ENCODE assay signal across 9 cellular contexts in genomic region chrX:115330498-115331138, GRCh38. TPM values are rescaled to one million over a fixed set of nuclear protein-coding genes. Genes with fewer than 3 reads are reported as not detected.
DNase-seq lines count a peak whose midpoint lies in the region; ATAC-seq, FAIRE-seq and TF ChIP-seq lines count a peak whose summit lies in the region.
"Had no signal": no experiment of that assay in that cellular context is flagged by ENCODE, and none has a peak within 500 bp of the region (broad histone marks: within the 10 kb centered on the region; RNA-seq: fewer than 3 reads in every experiment).

No MANE protein-coding gene starts in this region.

- peak; percentile 41 for TF ChIP-seq CTCF in CD4-positive, alpha-beta T cell (IDR thresholded peaks at IDR 0.05)
- TF ChIP-seq CTCF in GM12875 (IDR thresholded peaks at IDR 0.05; ENCODE audit: borderline replicate concordance, insufficient read depth, low read depth, low read length) (peak; percentile 76), gastroesophageal sphincter (IDR thresholded peaks at IDR 0.05) (peak; percentile 51 to 93 (median 79))

- no peak overlapping the region for H3K9ac ChIP-seq in trophoblast cell (ENCODE audit: low read length)

- H3K9me3 Mint-ChIP-seq in CD4-positive, alpha-beta T cell: no peaks in the 10 kb centered on the region

- H3K18ac ChIP-seq in trophoblast cell (ENCODE audit: low read length): no peak overlapping the region

- CTCF ChIA-PET in CD4-positive, alpha-beta T cell (lab: Charles Lee): interaction anchor here (0.7 to 1.1 kb wide), 2 partner anchors 14 to 17 kb away, joined by 3 to 4 read pairs; no protein-coding TSS in a partner anchor

- H2AFZ ChIP-seq in trophoblast cell (ENCODE audit: insufficient read depth, low read length, poor library complexity): no peak overlapping the region

- H3K27ac ChIP-seq in CD4-positive, alpha-beta T cell (ENCODE audit: low read depth, low read length): no peak overlapping the region
- H3K27ac ChIP-seq in gastroesophageal sphincter: peak overlapping the region in 2 of 4 donors; percentile 21 to 33
- H3K27ac ChIP-seq in trophoblast cell (ENCODE audit: low read depth, low read length): no peak overlapping the region

- no peaks in the 10 kb centered on the region for H3K36me3 Mint-ChIP-seq in CD4-positive, alpha-beta T cell (ENCODE audit: low read depth)

- FAIRE-seq in TTC549 (lab: Jason Lieb, UNC): peak; percentile 79

- ATAC-seq in CD4-positive, alpha-beta T cell (ENCODE audit: poor library complexity): no peak
- peak; percentile 69 for ATAC-seq in gastroesophageal sphincter
- no peak for ATAC-seq in GM18868 (IDR thresholded peaks at IDR 0.05; ENCODE audit: unreplicated experiment)
- no peak for ATAC-seq in GM21786 (IDR thresholded peaks at IDR 0.05; ENCODE audit: unreplicated experiment)

- intact Hi-C loops in CD4-positive, alpha-beta T cell (cut with DNase I, micrococcal nuclease): loop anchor here in 1 of 2 experiments (5.0 kb wide), 1 partner anchor 312 kb away; no protein-coding TSS in a partner anchor

- H3K27me3 Mint-ChIP-seq in CD4-positive, alpha-beta T cell: no peaks in the 10 kb centered on the region

- H3K4me3 ChIP-seq in GM12875 (ENCODE audit: low read depth, low read length) (no peak overlapping the region), gastroesophageal sphincter (peak overlapping the region; percentile 17 to 18), trophoblast cell (ENCODE audit: low read depth, low read length) (no peak overlapping the region)

- H4K91ac ChIP-seq in trophoblast cell (ENCODE audit: low read depth, low read length): no peak overlapping the region

- no peaks in the 10 kb centered on the region for H3K79me2 ChIP-seq in trophoblast cell (ENCODE audit: control insufficient read depth, insufficient read depth, low read length, poor library complexity)

- H3K4me1 ChIP-seq in gastroesophageal sphincter: no peaks in the 10 kb centered on the region
- H3K4me1 ChIP-seq in trophoblast cell (ENCODE audit: control insufficient read depth in 1 of 2, insufficient read depth in 2 of 2, low read length in 2 of 2): no peaks in the 10 kb centered on the region

- POLR2A ChIA-PET in CD4-positive, alpha-beta T cell (lab: Charles Lee): no interaction called here

- no peaks in the 10 kb centered on the region for H3K4me1 Mint-ChIP-seq in CD4-positive, alpha-beta T cell (ENCODE audit: low read depth)

- TF ChIP-seq EP300 in gastroesophageal sphincter (IDR thresholded peaks at IDR 0.05): no peak

- no peak overlapping the region for H3K4ac ChIP-seq in trophoblast cell (ENCODE audit: low read depth, low read length)

- H3K23ac ChIP-seq in trophoblast cell (ENCODE audit: low read length): no peak overlapping the region

- no peak overlapping the region for H2BK12ac ChIP-seq in trophoblast cell (ENCODE audit: low read length)

- H4K12ac ChIP-seq in trophoblast cell (ENCODE audit: low read depth, low read length): no peak overlapping the region

- no peak for TF ChIP-seq POLR2A in gastroesophageal sphincter (IDR thresholded peaks at IDR 0.05)

- H3K36me3 ChIP-seq in gastroesophageal sphincter (no peaks in the 10 kb centered on the region), trophoblast cell (ENCODE audit: control insufficient read depth in 1 of 2, insufficient read depth in 2 of 2, low read length in 2 of 2) (no peaks in the 10 kb centered on the region)

- no peak overlapping the region for H3K14ac ChIP-seq in trophoblast cell (ENCODE audit: low read length)

- H3K4me3 Mint-ChIP-seq in CD4-positive, alpha-beta T cell: no peak overlapping the region

- no peak overlapping the region for H2BK120ac ChIP-seq in trophoblast cell (ENCODE audit: insufficient read depth, low read length, poor library complexity)

- no peak overlapping the region for H2AK5ac ChIP-seq in trophoblast cell (ENCODE audit: low read length)

- peak in 2 of 10 experiments; percentile 3 to 8 for DNase-seq in CD4-positive, alpha-beta T cell
- peak; percentile 58 for DNase-seq in NAMALWA (ENCODE audit: low spot score)
- DNase-seq in trophoblast cell: peak; percentile 25 to 79

- H2BK5ac ChIP-seq in trophoblast cell (ENCODE audit: low read depth, low read length, poor library complexity): no peak overlapping the region

- H3K27me3 ChIP-seq in CD4-positive, alpha-beta T cell (ENCODE audit: control insufficient read depth, insufficient read depth, low read length): no peaks in the 10 kb centered on the region
- no peaks in the 10 kb centered on the region for H3K27me3 ChIP-seq in gastroesophageal sphincter
- H3K27me3 ChIP-seq in trophoblast cell (ENCODE audit: insufficient read depth, low read length): no peaks in the 10 kb centered on the region

- no peaks in the 10 kb centered on the region for H3K9me3 ChIP-seq in CD4-positive, alpha-beta T cell (ENCODE audit: control insufficient read depth, low read length)
- H3K9me3 ChIP-seq in gastroesophageal sphincter: no peaks in the 10 kb centered on the region
- H3K9me3 ChIP-seq in trophoblast cell (ENCODE audit: insufficient read depth, low read depth, low read length): no peaks in the 10 kb centered on the region

- 16% methylated on average over 15 to 17 of the region's 18 CpGs for WGBS in gastroesophageal sphincter (ENCODE audit: low coverage in 1 of 2), 2 donors
- WGBS in trophoblast cell (ENCODE audit: extremely low coverage, insufficient coverage, insufficient read length): no CpG with 5 or more reads among the region's 18 CpGs

- no peaks in the 10 kb centered on the region for H3K79me1 ChIP-seq in trophoblast cell (ENCODE audit: low read length)

- no peak overlapping the region for H4K8ac ChIP-seq in trophoblast cell (ENCODE audit: low read depth, low read length)

- H3K4me2 ChIP-seq in trophoblast cell (ENCODE audit: low read length): peak overlapping the region; percentile 16

- H3K27ac Mint-ChIP-seq in CD4-positive, alpha-beta T cell: no peak overlapping the region

RNA-seq across cellular contexts. Expression of gene LUZP4, which starts 41.1 kb away (rescaled TPM):
- total RNA-seq in CD4-positive, alpha-beta T cell: not detected
- not detected for total RNA-seq in gastroesophageal sphincter
- not detected in 2 replicates for polyA plus RNA-seq in trophoblast cell (2013)
- total RNA-seq: T-helper 2 cell treated with Interferon-gamma antibody and Interleukin-4, amounts not matched to agents 100 ng/mL and 5 ng/mL, for 36 hours had no signal

Comparison
In these comparisons a context has a peak if more than half of its experiments do, and no peak if none do; other contexts are left out.
1. H3K4me3 ChIP-seq: peak in gastroesophageal sphincter (2 of 2); none in GM12875 (single experiment) and trophoblast cell (single experiment).
2. Peak in every context shown above with its lines, with median percentiles within 50 percentile points of each other: CTCF ChIP-seq.